In the genomic region with DNA sequence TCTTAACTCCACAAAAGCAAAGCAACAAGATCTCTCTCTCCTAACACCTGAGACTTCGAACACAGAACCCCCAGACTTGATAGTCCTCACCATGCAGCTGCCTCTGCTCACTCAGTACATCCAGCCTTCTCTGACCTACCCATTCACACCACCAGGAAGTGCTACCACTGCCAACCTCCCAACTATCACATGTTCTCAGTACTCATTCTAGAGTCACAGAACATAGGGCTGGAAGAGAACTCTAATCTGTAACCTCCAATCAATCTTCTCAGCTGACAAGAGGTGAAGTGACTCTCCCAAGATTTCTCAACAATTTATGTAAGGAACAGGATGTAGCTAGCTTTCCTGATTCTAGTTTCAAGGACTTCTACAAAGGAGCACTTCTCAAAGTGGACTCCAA, we compare ENCODE assay signal across 1 cellular context.
TF ChIP-seq lines count a peak whose summit lies in the region.

No MANE protein-coding gene starts in this region.

TF ChIP-seq in GM23338, 12 proteins besides CTCF, POLR2A, EP300 and RAD21:
- TF ChIP-seq, protein P1, sequence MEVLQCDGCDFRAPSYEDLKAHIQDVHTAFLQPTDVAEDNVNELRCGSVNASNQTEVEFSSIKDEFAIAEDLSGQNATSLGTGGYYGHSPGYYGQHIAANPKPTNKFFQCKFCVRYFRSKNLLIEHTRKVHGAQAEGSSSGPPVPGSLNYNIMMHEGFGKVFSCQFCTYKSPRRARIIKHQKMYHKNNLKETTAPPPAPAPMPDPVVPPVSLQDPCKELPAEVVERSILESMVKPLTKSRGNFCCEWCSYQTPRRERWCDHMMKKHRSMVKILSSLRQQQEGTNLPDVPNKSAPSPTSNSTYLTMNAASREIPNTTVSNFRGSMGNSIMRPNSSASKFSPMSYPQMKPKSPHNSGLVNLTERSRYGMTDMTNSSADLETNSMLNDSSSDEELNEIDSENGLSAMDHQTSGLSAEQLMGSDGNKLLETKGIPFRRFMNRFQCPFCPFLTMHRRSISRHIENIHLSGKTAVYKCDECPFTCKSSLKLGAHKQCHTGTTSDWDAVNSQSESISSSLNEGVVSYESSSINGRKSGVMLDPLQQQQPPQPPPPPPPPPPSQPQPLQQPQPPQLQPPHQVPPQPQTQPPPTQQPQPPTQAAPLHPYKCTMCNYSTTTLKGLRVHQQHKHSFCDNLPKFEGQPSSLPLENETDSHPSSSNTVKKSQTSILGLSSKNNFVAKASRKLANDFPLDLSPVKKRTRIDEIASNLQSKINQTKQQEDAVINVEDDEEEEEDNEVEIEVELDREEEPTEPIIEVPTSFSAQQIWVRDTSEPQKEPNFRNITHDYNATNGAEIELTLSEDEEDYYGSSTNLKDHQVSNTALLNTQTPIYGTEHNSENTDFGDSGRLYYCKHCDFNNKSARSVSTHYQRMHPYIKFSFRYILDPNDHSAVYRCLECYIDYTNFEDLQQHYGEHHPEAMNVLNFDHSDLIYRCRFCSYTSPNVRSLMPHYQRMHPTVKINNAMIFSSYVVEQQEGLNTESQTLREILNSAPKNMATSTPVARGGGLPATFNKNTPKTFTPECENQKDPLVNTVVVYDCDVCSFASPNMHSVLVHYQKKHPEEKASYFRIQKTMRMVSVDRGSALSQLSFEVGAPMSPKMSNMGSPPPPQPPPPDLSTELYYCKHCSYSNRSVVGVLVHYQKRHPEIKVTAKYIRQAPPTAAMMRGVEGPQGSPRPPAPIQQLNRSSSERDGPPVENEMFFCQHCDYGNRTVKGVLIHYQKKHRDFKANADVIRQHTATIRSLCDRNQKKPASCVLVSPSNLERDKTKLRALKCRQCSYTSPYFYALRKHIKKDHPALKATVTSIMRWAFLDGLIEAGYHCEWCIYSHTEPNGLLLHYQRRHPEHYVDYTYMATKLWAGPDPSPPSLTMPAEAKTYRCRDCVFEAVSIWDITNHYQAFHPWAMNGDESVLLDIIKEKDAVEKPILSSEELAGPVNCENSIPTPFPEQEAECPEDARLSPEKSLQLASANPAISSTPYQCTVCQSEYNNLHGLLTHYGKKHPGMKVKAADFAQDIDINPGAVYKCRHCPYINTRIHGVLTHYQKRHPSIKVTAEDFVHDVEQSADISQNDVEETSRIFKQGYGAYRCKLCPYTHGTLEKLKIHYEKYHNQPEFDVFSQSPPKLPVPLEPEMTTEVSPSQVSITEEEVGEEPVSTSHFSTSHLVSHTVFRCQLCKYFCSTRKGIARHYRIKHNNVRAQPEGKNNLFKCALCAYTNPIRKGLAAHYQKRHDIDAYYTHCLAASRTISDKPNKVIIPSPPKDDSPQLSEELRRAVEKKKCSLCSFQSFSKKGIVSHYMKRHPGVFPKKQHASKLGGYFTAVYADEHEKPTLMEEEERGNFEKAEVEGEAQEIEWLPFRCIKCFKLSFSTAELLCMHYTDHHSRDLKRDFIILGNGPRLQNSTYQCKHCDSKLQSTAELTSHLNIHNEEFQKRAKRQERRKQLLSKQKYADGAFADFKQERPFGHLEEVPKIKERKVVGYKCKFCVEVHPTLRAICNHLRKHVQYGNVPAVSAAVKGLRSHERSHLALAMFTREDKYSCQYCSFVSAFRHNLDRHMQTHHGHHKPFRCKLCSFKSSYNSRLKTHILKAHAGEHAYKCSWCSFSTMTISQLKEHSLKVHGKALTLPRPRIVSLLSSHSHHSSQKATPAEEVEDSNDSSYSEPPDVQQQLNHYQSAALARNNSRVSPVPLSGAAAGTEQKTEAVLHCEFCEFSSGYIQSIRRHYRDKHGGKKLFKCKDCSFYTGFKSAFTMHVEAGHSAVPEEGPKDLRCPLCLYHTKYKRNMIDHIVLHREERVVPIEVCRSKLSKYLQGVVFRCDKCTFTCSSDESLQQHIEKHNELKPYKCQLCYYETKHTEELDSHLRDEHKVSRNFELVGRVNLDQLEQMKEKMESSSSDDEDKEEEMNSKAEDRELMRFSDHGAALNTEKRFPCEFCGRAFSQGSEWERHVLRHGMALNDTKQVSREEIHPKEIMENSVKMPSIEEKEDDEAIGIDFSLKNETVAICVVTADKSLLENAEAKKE (CRISPR knock-in tag; IDR thresholded peaks at IDR 0.05), result no peak
- TF ChIP-seq JUNB (IDR thresholded peaks at IDR 0.05; ENCODE audit: unreplicated experiment) (no peak), CREB1 (CRISPR knock-in tag; IDR thresholded peaks at IDR 0.05; ENCODE audit: low read depth) (no peak), ZNF114 (CRISPR knock-in tag; IDR thresholded peaks at IDR 0.05) (no peak), EZH2phosphoT487 (IDR thresholded peaks at IDR 0.05; ENCODE audit: unreplicated experiment) (no peak)
- TF ChIP-seq, protein P2, sequence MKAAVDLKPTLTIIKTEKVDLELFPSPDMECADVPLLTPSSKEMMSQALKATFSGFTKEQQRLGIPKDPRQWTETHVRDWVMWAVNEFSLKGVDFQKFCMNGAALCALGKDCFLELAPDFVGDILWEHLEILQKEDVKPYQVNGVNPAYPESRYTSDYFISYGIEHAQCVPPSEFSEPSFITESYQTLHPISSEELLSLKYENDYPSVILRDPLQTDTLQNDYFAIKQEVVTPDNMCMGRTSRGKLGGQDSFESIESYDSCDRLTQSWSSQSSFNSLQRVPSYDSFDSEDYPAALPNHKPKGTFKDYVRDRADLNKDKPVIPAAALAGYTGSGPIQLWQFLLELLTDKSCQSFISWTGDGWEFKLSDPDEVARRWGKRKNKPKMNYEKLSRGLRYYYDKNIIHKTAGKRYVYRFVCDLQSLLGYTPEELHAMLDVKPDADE (IDR thresholded peaks at IDR 0.05), result no peak
